ENCODE assay signal across 12 cellular contexts in genomic region chr6:166244353-166245045, GRCh38.
DNase-seq lines count a peak whose midpoint lies in the region; ATAC-seq and TF ChIP-seq lines count a peak whose summit lies in the region.
"Had no signal": no experiment of that assay in that cellular context is flagged by ENCODE, and none has a peak within 500 bp of the region (broad histone marks: within the 10 kb centered on the region; RNA-seq: fewer than 3 reads in every experiment).

No MANE protein-coding gene starts in this region.

- H3K36me3 ChIP-seq in sigmoid colon (no peaks in the 10 kb centered on the region), gastroesophageal sphincter (no peaks in the 10 kb centered on the region)
- H3K36me3 ChIP-seq: esophagus muscularis mucosa, pancreas, uterus had no signal

- TF ChIP-seq EP300 in sigmoid colon (IDR thresholded peaks at IDR 0.05) (no peak), gastroesophageal sphincter (IDR thresholded peaks at IDR 0.05) (no peak)

- peaks cover 0 to 4% (median 0%) of the 10 kb centered on the region in 7 donors for H3K9me3 Mint-ChIP-seq in CD14-positive monocyte
- no peaks in the 10 kb centered on the region for H3K9me3 Mint-ChIP-seq in activated naive CD4-positive, alpha-beta T cell treated with anti-CD3 and anti-CD28 coated beads for 36 hours

- CTCF ChIA-PET in activated naive CD4-positive, alpha-beta T cell treated with anti-CD3 and anti-CD28 coated beads for 36 hours (lab: Charles Lee), result interaction anchor here (0.7 to 1.1 kb wide), 2 partner anchors 19 to 23 kb away, joined by 3 read pairs; no protein-coding TSS in a partner anchor

- TF ChIP-seq POLR2A in sigmoid colon (IDR thresholded peaks at IDR 0.05) (no peak), gastroesophageal sphincter (IDR thresholded peaks at IDR 0.05) (no peak)

- H3K9me3 ChIP-seq in sigmoid colon (no peaks in the 10 kb centered on the region), gastroesophageal sphincter (no peaks in the 10 kb centered on the region)
- H3K9me3 ChIP-seq: esophagus muscularis mucosa, pancreas, uterus had no signal

- peak overlapping the region; percentile 13 to 75 for H3K4me3 Mint-ChIP-seq in CD14-positive monocyte
- H3K4me3 Mint-ChIP-seq in activated naive CD4-positive, alpha-beta T cell treated with anti-CD3 and anti-CD28 coated beads for 36 hours, result peak overlapping the region; percentile 49

- peaks cover 15% of the 10 kb centered on the region for H3K4me1 Mint-ChIP-seq in CD14-positive monocyte
- H3K4me1 Mint-ChIP-seq in activated naive CD4-positive, alpha-beta T cell treated with anti-CD3 and anti-CD28 coated beads for 36 hours (ENCODE audit: low read depth), result peaks cover 18% of the 10 kb centered on the region

- H3K27me3 Mint-ChIP-seq in CD14-positive monocyte (ENCODE audit: low read depth in 3 of 3), result peaks cover 0 to 10% (median 4%) of the 10 kb centered on the region in 3 donors
- no peaks in the 10 kb centered on the region for H3K27me3 Mint-ChIP-seq in activated naive CD4-positive, alpha-beta T cell treated with anti-CD3 and anti-CD28 coated beads for 36 hours (ENCODE audit: low read depth)

- ATAC-seq in GM19324 (IDR thresholded peaks at IDR 0.05; ENCODE audit: low FRiP score, unreplicated experiment) (peak; percentile 93), HG03064 (IDR thresholded peaks at IDR 0.05; ENCODE audit: low read depth, unreplicated experiment) (peak; percentile 90), HG02840 (IDR thresholded peaks at IDR 0.05; ENCODE audit: low FRiP score, unreplicated experiment) (no peak), gastroesophageal sphincter (no peak)
- ATAC-seq: pancreas had no signal

- H3K27ac Mint-ChIP-seq in CD14-positive monocyte, result peak overlapping the region in 5 of 7 donors; percentile 0 to 71 (median 20)
- no peak overlapping the region for H3K27ac Mint-ChIP-seq in activated naive CD4-positive, alpha-beta T cell treated with anti-CD3 and anti-CD28 coated beads for 36 hours

- intact Hi-C loops in CD14-positive monocyte (cut with micrococcal nuclease) (no loop called here), sigmoid colon (cut with DNase I) (no loop called here)
- intact Hi-C loops in activated naive CD4-positive, alpha-beta T cell treated with anti-CD3 and anti-CD28 coated beads for 36 hours (cut with micrococcal nuclease), result loop anchor here (1.0 kb wide), 1 partner anchor 15 kb away; no protein-coding TSS in a partner anchor

- WGBS in sigmoid colon, 2 donors, result 38 to 50% methylated on average over 11 of the region's 11 CpGs
- WGBS in gastroesophageal sphincter (ENCODE audit: low coverage in 1 of 2), 2 donors, result 67 to 82% methylated on average over 7 of the region's 11 CpGs

- H3K27me3 ChIP-seq in sigmoid colon, result peaks cover 0 to 10% (median 0%) of the 10 kb centered on the region in 3 donors
- H3K27me3 ChIP-seq in gastroesophageal sphincter, result peaks cover 69% of the 10 kb centered on the region
- H3K27me3 ChIP-seq: pancreas, uterus had no signal

- H3K27ac ChIP-seq in sigmoid colon, result no peak overlapping the region
- H3K27ac ChIP-seq in gastroesophageal sphincter, result no peak overlapping the region
- H3K27ac ChIP-seq: esophagus muscularis mucosa, pancreas, uterus had no signal

- no peak overlapping the region for H3K4me3 ChIP-seq in sigmoid colon
- H3K4me3 ChIP-seq in gastroesophageal sphincter, result no peak overlapping the region
- H3K4me3 ChIP-seq: esophagus muscularis mucosa, pancreas, uterus had no signal

- H3K4me1 ChIP-seq in sigmoid colon (no peaks in the 10 kb centered on the region), gastroesophageal sphincter (no peaks in the 10 kb centered on the region)
- H3K4me1 ChIP-seq: esophagus muscularis mucosa, pancreas, uterus had no signal

- no peak for DNase-seq in CD14-positive monocyte (ENCODE audit: low spot score)
- DNase-seq in activated naive CD4-positive, alpha-beta T cell treated with anti-CD3 and anti-CD28 coated beads for 36 hours, result peak; percentile 78
- DNase-seq in sigmoid colon, result no peak
- DNase-seq in DMS 273 (lab: John Stamatoyannopoulos, UW; ENCODE audit: unreplicated experiment), result no peak
- DNase-seq: Calu3, pancreas, uterus had no signal

- no peak for TF ChIP-seq CTCF in CD14-positive monocyte (IDR thresholded peaks at IDR 0.05)
- TF ChIP-seq CTCF in sigmoid colon (IDR thresholded peaks at IDR 0.05), result no peak
- TF ChIP-seq CTCF in gastroesophageal sphincter (IDR thresholded peaks at IDR 0.05), result no peak

- H3K36me3 Mint-ChIP-seq in CD14-positive monocyte, result peaks cover 0 to 2% of the 10 kb centered on the region in 2 donors
- no peaks in the 10 kb centered on the region for H3K36me3 Mint-ChIP-seq in activated naive CD4-positive, alpha-beta T cell treated with anti-CD3 and anti-CD28 coated beads for 36 hours (ENCODE audit: low read depth)

Comparison
In these comparisons a context has a peak if more than half of its experiments do, and no peak if none do; other contexts are left out.
1. ATAC-seq: peak in GM19324 (single experiment) and HG03064 (single experiment); none in HG02840 (single experiment) and gastroesophageal sphincter (single experiment).